Comparison of ENCODE assay signal across 14 cellular contexts in the genomic region with DNA sequence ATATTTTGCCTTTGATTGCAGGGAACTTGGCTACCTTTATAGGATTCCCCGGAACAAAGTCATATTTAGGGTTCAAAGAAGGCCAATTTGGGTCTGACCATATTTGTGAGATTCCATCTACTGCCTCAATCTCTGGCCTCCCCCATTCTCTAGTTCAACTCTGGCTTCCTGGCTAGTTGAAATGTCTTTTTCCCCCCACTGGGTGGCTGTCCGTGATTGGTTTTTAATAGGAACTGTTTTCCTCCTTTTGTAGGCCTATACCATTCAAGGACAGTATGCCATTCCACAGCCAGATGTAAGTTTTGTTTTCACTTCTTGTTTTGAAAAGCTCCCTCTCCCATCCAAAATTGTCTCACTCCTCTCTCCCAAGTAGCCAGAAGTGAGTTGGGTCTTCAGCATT. TPM values are rescaled to one million over a fixed set of nuclear protein-coding genes. Genes with fewer than 3 reads are reported as not detected.
A peak's percentile ranks its signal among the peaks of the same experiment; 100 is the strongest.
DNase-seq lines count a peak whose midpoint lies in the region; ATAC-seq and TF ChIP-seq lines count a peak whose summit lies in the region.
"Had no signal": no experiment of that assay in that cellular context is flagged by ENCODE, and none has a peak within 500 bp of the region (broad histone marks: within the 10 kb centered on the region; RNA-seq: fewer than 3 reads in every experiment).

No MANE protein-coding gene starts in this region.

- peak; percentile 28; the same call in 1 of the 2 replicates for ATAC-seq in IMR-90 (ENCODE audit: low read depth)
- no peak for ATAC-seq in HG03196 (IDR thresholded peaks at IDR 0.05; ENCODE audit: unreplicated experiment)
- ATAC-seq: gastroesophageal sphincter; left colon; stimulated activated memory B cell treated with anti-CD40 and anti-IgM and Interleukin-4, amounts not matched to agents 10 μg/mL and 1 μg/mL and 100 μg/mL, for 72 hours had no signal

- peaks cover 86% of the 10 kb centered on the region for H4K20me1 ChIP-seq in IMR-90 (ENCODE audit: insufficient read depth, low read length)

- H3K4me1 ChIP-seq in IMR-90 (ENCODE audit: control insufficient read depth, insufficient read depth, low read length), result peaks cover 7% of the 10 kb centered on the region
- peaks cover 10% of the 10 kb centered on the region for H3K4me1 ChIP-seq in testis

- TF ChIP-seq POLR2A in IMR-90 (IDR thresholded peaks at IDR 0.05; ENCODE audit: low read depth, low read length) (no peak), testis (IDR thresholded peaks at IDR 0.05) (no peak)

- TF ChIP-seq RAD21 in IMR-90 (IDR thresholded peaks at IDR 0.05; ENCODE audit: low read length), result no peak

- TF ChIP-seq CTCF in IMR-90 (conservative IDR thresholded peaks at IDR 0.05; ENCODE audit: low read depth, low read length), result no peak
- peak; percentile 9 for TF ChIP-seq CTCF in fibroblast of the aortic adventitia (IDR thresholded peaks at IDR 0.05; ENCODE audit: insufficient read depth, low read length)
- no peak for TF ChIP-seq CTCF in testis (IDR thresholded peaks at IDR 0.05)

- peak; percentile 36 for DNase-seq in CD1c-positive myeloid dendritic cell (ENCODE audit: extremely low spot score)
- DNase-seq in IMR-90, result no peak
- DNase-seq in fibroblast of the aortic adventitia (ENCODE audit: low read depth), result no peak
- DNase-seq in DMS 273 treated with DMSO at 0.1 percent for 48 hours (lab: John Stamatoyannopoulos, UW), result no peak
- DNase-seq in testis, result no peak
- DNase-seq: activated CD4-positive, alpha-beta T cell treated with anti-CD3 and anti-CD28 coated beads for 48 hours; activated naive CD4-positive, alpha-beta T cell treated with Interleukin-2 at 50 U/mL for 16 hours; left colon; NCI-H1436 treated with DMSO at 0.1 percent for 48 hours; NCI-H526 treated with DMSO at 0.1 percent for 48 hours; occipital lobe had no signal

- H2AK5ac ChIP-seq in IMR-90 (ENCODE audit: low read depth, low read length), result no peak overlapping the region

- no peak overlapping the region for H4K8ac ChIP-seq in IMR-90 (ENCODE audit: low read depth in 2 of 2, low read length in 2 of 2)

- H3K23ac ChIP-seq in IMR-90 (ENCODE audit: low read depth, low read length), result no peak overlapping the region

- H2BK15ac ChIP-seq in IMR-90 (ENCODE audit: low read depth, low read length), result no peak overlapping the region

- H4K5ac ChIP-seq in IMR-90 (ENCODE audit: low read depth, low read length), result no peak overlapping the region

- POLR2A ChIA-PET in IMR-90 (lab: Charles Lee; ENCODE audit: unreplicated experiment), result no interaction called here

- H3K27me3 ChIP-seq in IMR-90 (ENCODE audit: control insufficient read depth, insufficient read depth, low read length), result no peaks in the 10 kb centered on the region
- no peaks in the 10 kb centered on the region for H3K27me3 ChIP-seq in testis
- H3K27me3 ChIP-seq: gastroesophageal sphincter had no signal

- H3K56ac ChIP-seq in IMR-90 (ENCODE audit: extremely low read depth, insufficient read depth, low read length), result no peak overlapping the region

- H3K4me3 ChIP-seq in IMR-90 (ENCODE audit: insufficient read depth, low read depth, low read length) (no peak overlapping the region), fibroblast of the aortic adventitia (ENCODE audit: low read depth, low read length) (no peak overlapping the region), testis (no peak overlapping the region)
- H3K4me3 ChIP-seq: gastroesophageal sphincter had no signal

- no peak overlapping the region for H2BK20ac ChIP-seq in IMR-90 (ENCODE audit: low read depth, low read length)

- WGBS in IMR-90 (ENCODE audit: extremely low coverage in 2 of 2, insufficient read length in 1 of 2), 2 experiments, result no CpG with 5 or more reads among the region's 2 CpGs
- whole genome bisulfite sequencing in testis, 2 donors, result 54 to 55% methylated on average over 2 of the region's 2 CpGs

- H4K91ac ChIP-seq in IMR-90 (ENCODE audit: insufficient read depth, low read depth, low read length), result no peak overlapping the region

- peaks cover 34 to 83% of the 10 kb centered on the region in 2 experiments for H3K79me1 ChIP-seq in IMR-90 (ENCODE audit: low read depth in 1 of 2, low read length in 2 of 2)

- H3K36me3 ChIP-seq in IMR-90 (ENCODE audit: control insufficient read depth, insufficient read depth, low read length) (peaks cover 83% of the 10 kb centered on the region), testis (ENCODE audit: low read depth, missing control alignments) (peaks cover 7% of the 10 kb centered on the region)

- no peak overlapping the region for H3K9ac ChIP-seq in IMR-90 (ENCODE audit: low read depth, low read length)

- no peak overlapping the region for H3K18ac ChIP-seq in IMR-90 (ENCODE audit: low read depth, low read length)

- BruUV-seq in IMR-90 (replicated peaks; lab: Mats Ljungman, UMichigan), result no TSS peak

- no peak overlapping the region for H3K27ac ChIP-seq in IMR-90 (ENCODE audit: insufficient read depth, low read length)
- no peak overlapping the region for H3K27ac ChIP-seq in testis

- in situ Hi-C loops in IMR-90 (cut with MboI; ENCODE audit: low sequenced_read_pairs), result no loop called here

- H3K9me3 ChIP-seq in IMR-90 (ENCODE audit: control insufficient read depth, insufficient read depth, low read length), result no peaks in the 10 kb centered on the region
- no peaks in the 10 kb centered on the region for H3K9me3 ChIP-seq in testis
- H3K9me3 ChIP-seq: gastroesophageal sphincter had no signal

- no peak overlapping the region for H3K14ac ChIP-seq in IMR-90 (replicated peaks; ENCODE audit: low read depth, low read length)

- H2AK9ac ChIP-seq in IMR-90 (replicated peaks; ENCODE audit: low read depth, low read length, poor library complexity), result no peak overlapping the region

- dilution Hi-C loops in IMR-90 (cut with HindIII; ENCODE audit: low sequenced_read_pairs, unreplicated experiment), result no loop called here

- H2BK120ac ChIP-seq in IMR-90 (ENCODE audit: low read depth, low read length), result no peak overlapping the region

- H2AFZ ChIP-seq in IMR-90 (replicated peaks; ENCODE audit: low read length, poor library complexity), result no peak overlapping the region

- H2BK5ac ChIP-seq in IMR-90 (ENCODE audit: low read depth, low read length, poor library complexity, severe bottlenecking), result no peak overlapping the region

- CTCF ChIA-PET in IMR-90 (lab: Yijun Ruan, JAX), result interaction anchor here (0.5 kb wide), 1 partner anchor 11 kb away, joined by 3 read pairs; no protein-coding TSS in a partner anchor

- H3K4me2 ChIP-seq in IMR-90 (ENCODE audit: low read depth, low read length), result no peak overlapping the region

- no peaks in the 10 kb centered on the region; the same call in 1 of the 2 replicates for H3K9me1 ChIP-seq in IMR-90 (ENCODE audit: insufficient read depth, low read length)

- intact Hi-C loops in IMR-90 (cut with micrococcal nuclease), result no loop called here
- intact Hi-C loops in testis (cut with DNase I; ENCODE audit: low total_unique reads), result no loop called here

- H3K4ac ChIP-seq in IMR-90 (ENCODE audit: low read depth, low read length), result no peak overlapping the region

TF ChIP-seq in IMR-90, 13 proteins besides CTCF, POLR2A, EP300 and RAD21 (continues in another document):
- no peak for TF ChIP-seq BHLHE40 (IDR thresholded peaks at IDR 0.05; ENCODE audit: low read depth, low read length)
- no peak for TF ChIP-seq CHD1 (IDR thresholded peaks at IDR 0.05; ENCODE audit: low read depth, low read length)
- TF ChIP-seq MXI1 (IDR thresholded peaks at IDR 0.05; ENCODE audit: borderline replicate concordance, low read depth, low read length), result no peak
- TF ChIP-seq MAZ (IDR thresholded peaks at IDR 0.05; ENCODE audit: borderline replicate concordance, low read depth, low read length), result no peak
- TF ChIP-seq CEBPB (IDR thresholded peaks at IDR 0.05; ENCODE audit: low read depth, low read length), result no peak

RNA-seq across cellular contexts. Expression of gene PCBP2, which starts 13.8 kb away (rescaled TPM):
- total RNA-seq in IMR-90 (2012; rRNA removed), result 190 and 198 TPM in 2 replicates
- polyA plus RNA-seq in IMR-90 (2012; rRNA removed), result 409 and 586 TPM in 2 replicates
- polyA plus RNA-seq in IMR-90 (2012; cell fraction: cytosol; rRNA removed), result 248 and 496 TPM in 2 replicates
- polyA plus RNA-seq in IMR-90 (2012; cell fraction: nucleus; rRNA removed; ENCODE audit: low replicate concordance), result 390 and 761 TPM in 2 replicates
- 165 and 233 TPM in 2 replicates for total RNA-seq in fibroblast of the aortic adventitia (ENCODE audit: low replicate concordance)
- total RNA-seq in testis, result 100 to 1,000 TPM; 553 to 632 TPM
- polyA plus RNA-seq in testis (ENCODE audit: insufficient read depth, low read depth, low replicate concordance), result 1,065 TPM

RNA-seq across cellular contexts. Expression of gene PRR13, which starts 24.1 kb away (rescaled TPM):
- total RNA-seq in IMR-90 (2012; rRNA removed), result 25.5 and 31.4 TPM in 2 replicates
- 95.7 and 114 TPM in 2 replicates for polyA plus RNA-seq in IMR-90 (2012; rRNA removed)
- polyA plus RNA-seq in IMR-90 (2012; cell fraction: cytosol; rRNA removed), result 64.4 and 67.7 TPM in 2 replicates
- 27.8 and 46.6 TPM in 2 replicates for polyA plus RNA-seq in IMR-90 (2012; cell fraction: nucleus; rRNA removed; ENCODE audit: low replicate concordance)
- total RNA-seq in fibroblast of the aortic adventitia (ENCODE audit: low replicate concordance), result 59.5 and 60.0 TPM in 2 replicates
- total RNA-seq in testis, result 10 to 100 TPM; 43.4 to 48.5 TPM
- polyA plus RNA-seq in testis (ENCODE audit: insufficient read depth, low read depth, low replicate concordance), result 120 TPM

RNA-seq across cellular contexts. Expression of gene MAP3K12, which starts 33.6 kb away (rescaled TPM):
- total RNA-seq in IMR-90 (2012; rRNA removed), result 20.6 and 29.0 TPM in 2 replicates
- polyA plus RNA-seq in IMR-90 (2012; rRNA removed), result 48.6 and 52.5 TPM in 2 replicates
- polyA plus RNA-seq in IMR-90 (2012; cell fraction: cytosol; rRNA removed), result 18.8 and 22.6 TPM in 2 replicates
- 284 and 449 TPM in 2 replicates for polyA plus RNA-seq in IMR-90 (2012; cell fraction: nucleus; rRNA removed; ENCODE audit: low replicate concordance)
- 32.1 and 118 TPM in 2 replicates for total RNA-seq in fibroblast of the aortic adventitia (ENCODE audit: low replicate concordance)
- 10 to 100 TPM; 52.2 to 56.7 TPM for total RNA-seq in testis
- 28.5 TPM for polyA plus RNA-seq in testis (ENCODE audit: insufficient read depth, low read depth, low replicate concordance)

RNA-seq across cellular contexts. Expression of gene TARBP2, which starts 35.4 kb away (rescaled TPM):
- total RNA-seq in IMR-90 (2012; rRNA removed) (27.4 and 27.8 TPM in 2 replicates), fibroblast of the aortic adventitia (ENCODE audit: low replicate concordance) (32.4 and 43.9 TPM in 2 replicates), testis (10 to 100 TPM; 67.6 to 73.1 TPM)
- polyA plus RNA-seq in IMR-90 (2012; rRNA removed) (46.1 and 49.6 TPM in 2 replicates), testis (ENCODE audit: insufficient read depth, low read depth, low replicate concordance) (37.8 TPM)
- polyA plus RNA-seq in IMR-90 (2012; cell fraction: cytosol; rRNA removed), result 31.9 and 38.5 TPM in 2 replicates
- 128 and 140 TPM in 2 replicates for polyA plus RNA-seq in IMR-90 (2012; cell fraction: nucleus; rRNA removed; ENCODE audit: low replicate concordance)

RNA-seq across cellular contexts. Expression of gene NPFF, which starts 41.6 kb away (rescaled TPM):
- total RNA-seq in IMR-90 (2012; rRNA removed) (not detected in 2 replicates), fibroblast of the aortic adventitia (ENCODE audit: low replicate concordance) (not detected in 2 replicates), testis (1 to 10 TPM in 1 of 2 donors, not detected in 1; 1.2 TPM)
- polyA plus RNA-seq in IMR-90 (2012; rRNA removed) (not detected in 2 replicates), testis (ENCODE audit: insufficient read depth, low read depth, low replicate concordance) (not detected)
- polyA plus RNA-seq in IMR-90 (2012; cell fraction: cytosol; rRNA removed), result not detected in 2 replicates
- polyA plus RNA-seq in IMR-90 (2012; cell fraction: nucleus; rRNA removed; ENCODE audit: low replicate concordance), result 0.87 TPM in 1 of 2 replicates, not detected in the other
- total RNA-seq: gastroesophageal sphincter, left colon, occipital lobe had no signal
